ENCODE assay signal across 29 cellular contexts in the genomic region with DNA sequence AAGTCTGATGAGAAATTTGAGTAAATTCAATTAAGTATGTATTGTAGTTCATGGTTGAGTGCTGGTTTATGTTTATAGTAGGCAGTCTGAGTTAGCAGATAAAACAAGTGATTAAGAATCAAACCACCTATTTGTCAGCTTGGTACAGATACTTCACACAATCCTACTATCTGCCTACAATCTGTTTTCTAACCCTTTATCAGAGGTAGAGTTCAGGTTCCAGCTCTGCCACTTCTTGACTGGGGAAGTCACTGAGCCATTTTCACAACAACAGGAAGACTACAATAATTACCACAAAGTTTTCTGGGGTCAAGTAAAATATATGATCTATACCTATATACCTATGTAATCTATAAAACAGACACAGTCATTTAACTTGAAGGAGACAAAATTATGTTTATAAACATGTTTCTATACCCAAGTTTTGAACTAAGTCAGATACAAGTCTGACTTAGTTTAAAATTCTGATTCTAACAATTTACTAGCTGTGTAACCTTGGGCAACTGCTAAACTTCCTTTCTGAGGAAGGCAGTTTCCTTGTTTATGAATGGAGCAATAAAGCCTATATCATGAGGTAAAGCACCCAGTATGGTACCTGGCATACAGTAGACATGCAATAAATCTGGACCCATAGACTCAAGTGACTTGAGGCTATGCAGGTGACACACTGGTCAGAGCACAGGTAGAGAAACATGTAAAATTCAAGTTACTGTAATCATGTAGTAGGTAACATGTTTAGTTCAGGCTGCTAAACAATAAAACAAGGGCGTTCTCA. TPM values are rescaled to one million over a fixed set of nuclear protein-coding genes. Genes with fewer than 3 reads are reported as not detected.
DNase-seq lines count a peak whose midpoint lies in the region; ATAC-seq, FAIRE-seq and TF ChIP-seq lines count a peak whose summit lies in the region.
"Had no signal": no experiment of that assay in that cellular context is flagged by ENCODE, and none has a peak within 500 bp of the region (broad histone marks: within the 10 kb centered on the region; RNA-seq: fewer than 3 reads in every experiment).

No MANE protein-coding gene starts in this region.

- no peak overlapping the region for H3K9ac ChIP-seq in astrocyte (ENCODE audit: low read length)
- no peak overlapping the region for H3K9ac ChIP-seq in Karpas-422 (ENCODE audit: low read length)

- H3K27me3 Mint-ChIP-seq in CD4-positive, CD25-positive, alpha-beta regulatory T cell: no peaks in the 10 kb centered on the region
- H3K27me3 Mint-ChIP-seq in CD8-positive, alpha-beta memory T cell: peaks cover 0 to 2% of the 10 kb centered on the region in 2 donors
- H3K27me3 Mint-ChIP-seq in astrocyte (ENCODE audit: low read depth, unreplicated experiment): no peaks in the 10 kb centered on the region
- H3K27me3 Mint-ChIP-seq: brain had no signal

- CTCF ChIA-PET in CD8-positive, alpha-beta memory T cell (lab: Charles Lee): no interaction called here

- no peaks in the 10 kb centered on the region for H3K9me3 Mint-ChIP-seq in CD4-positive, CD25-positive, alpha-beta regulatory T cell
- no peaks in the 10 kb centered on the region for H3K9me3 Mint-ChIP-seq in CD8-positive, alpha-beta memory T cell
- H3K9me3 Mint-ChIP-seq in astrocyte (ENCODE audit: unreplicated experiment): no peaks in the 10 kb centered on the region
- H3K9me3 Mint-ChIP-seq: brain, neural crest cell had no signal

- H3K4me1 ChIP-seq in CD4-positive, CD25-positive, alpha-beta regulatory T cell (ENCODE audit: control insufficient read depth, insufficient read depth, low read length, poor library complexity, severe bottlenecking): no peaks in the 10 kb centered on the region
- H3K4me1 ChIP-seq in CD8-positive, alpha-beta memory T cell (ENCODE audit: insufficient read depth, low read length): no peaks in the 10 kb centered on the region
- H3K4me1 ChIP-seq in astrocyte (ENCODE audit: insufficient read depth, low read length) (peaks cover 9% of the 10 kb centered on the region), Karpas-422 (ENCODE audit: low read length) (peaks cover 14% of the 10 kb centered on the region)
- H3K4me1 ChIP-seq: esophagus muscularis mucosa, sigmoid colon, stomach, tibial nerve had no signal

- peak overlapping the region; percentile 23 for H3K27ac ChIP-seq in CD4-positive, CD25-positive, alpha-beta regulatory T cell (ENCODE audit: insufficient read depth, low read length, poor library complexity, severe bottlenecking)
- no peak overlapping the region for H3K27ac ChIP-seq in CD8-positive, alpha-beta memory T cell (ENCODE audit: low read depth, low read length)
- H3K27ac ChIP-seq in astrocyte (ENCODE audit: low read depth, low read length) (peak overlapping the region; percentile 48), Karpas-422 (ENCODE audit: low read length) (no peak overlapping the region)
- H3K27ac ChIP-seq: esophagus muscularis mucosa, sigmoid colon, stomach, tibial nerve had no signal

- FAIRE-seq in astrocyte (lab: Jason Lieb, UNC): no peak
- FAIRE-seq: frontal cortex, HTR-8/SVneo had no signal

- H3K4me3 Mint-ChIP-seq in CD4-positive, CD25-positive, alpha-beta regulatory T cell: no peak overlapping the region
- H3K4me3 Mint-ChIP-seq in CD8-positive, alpha-beta memory T cell: no peak overlapping the region
- no peak overlapping the region for H3K4me3 Mint-ChIP-seq in astrocyte (ENCODE audit: unreplicated experiment)
- H3K4me3 Mint-ChIP-seq: brain, neural crest cell had no signal

- H2AFZ ChIP-seq in astrocyte (ENCODE audit: low read depth, low read length) (no peak overlapping the region), Karpas-422 (ENCODE audit: low read length) (no peak overlapping the region)

- H3K36me3 Mint-ChIP-seq in CD4-positive, CD25-positive, alpha-beta regulatory T cell: peaks cover 5% of the 10 kb centered on the region
- peaks cover 0 to 3% (median 0%) of the 10 kb centered on the region in 3 donors for H3K36me3 Mint-ChIP-seq in CD8-positive, alpha-beta memory T cell
- H3K36me3 Mint-ChIP-seq in astrocyte (ENCODE audit: low read depth, unreplicated experiment): no peaks in the 10 kb centered on the region

- H3K4me2 ChIP-seq in astrocyte (ENCODE audit: low read length) (peak overlapping the region; percentile 17), Karpas-422 (ENCODE audit: low read depth, low read length, poor library complexity, severe bottlenecking) (no peak overlapping the region)

- H3K27ac Mint-ChIP-seq in CD4-positive, CD25-positive, alpha-beta regulatory T cell: peak overlapping the region in 1 of 3 donors; percentile 30
- H3K27ac Mint-ChIP-seq in CD8-positive, alpha-beta memory T cell: peak overlapping the region in 6 of 8 donors; percentile 5 to 74 (median 52)
- no peak overlapping the region for H3K27ac Mint-ChIP-seq in astrocyte (ENCODE audit: unreplicated experiment)
- H3K27ac Mint-ChIP-seq: brain had no signal

- H3K9me3 ChIP-seq in CD4-positive, CD25-positive, alpha-beta regulatory T cell (ENCODE audit: control insufficient read depth in 2 of 2, low read length in 2 of 2): no peaks in the 10 kb centered on the region
- H3K9me3 ChIP-seq in CD8-positive, alpha-beta memory T cell (ENCODE audit: low read length): no peaks in the 10 kb centered on the region
- H3K9me3 ChIP-seq in astrocyte (ENCODE audit: insufficient read depth, low read depth, low read length) (no peaks in the 10 kb centered on the region), Karpas-422 (ENCODE audit: low read length) (no peaks in the 10 kb centered on the region)
- H3K9me3 ChIP-seq: esophagus muscularis mucosa, sigmoid colon, stomach, tibial nerve had no signal

- no peaks in the 10 kb centered on the region for H4K20me1 ChIP-seq in astrocyte (ENCODE audit: insufficient read depth, low read length)
- H4K20me1 ChIP-seq in Karpas-422 (ENCODE audit: insufficient read depth, low read depth, low read length): no peaks in the 10 kb centered on the region

- ATAC-seq in CD4-positive, CD25-positive, alpha-beta regulatory T cell (ENCODE audit: low read depth in 2 of 2): peak in 1 of 2 donors; percentile 28

- H3K79me2 ChIP-seq in astrocyte (ENCODE audit: insufficient read depth, low read length) (no peaks in the 10 kb centered on the region), Karpas-422 (ENCODE audit: low read length) (no peaks in the 10 kb centered on the region)

- H3K27me3 ChIP-seq in CD4-positive, CD25-positive, alpha-beta regulatory T cell (ENCODE audit: control insufficient read depth, insufficient read depth, low read length): no peaks in the 10 kb centered on the region
- H3K27me3 ChIP-seq in CD8-positive, alpha-beta memory T cell (ENCODE audit: insufficient read depth, low read length, poor library complexity, severe bottlenecking): no peaks in the 10 kb centered on the region
- no peaks in the 10 kb centered on the region for H3K27me3 ChIP-seq in astrocyte (ENCODE audit: insufficient read depth, low read length)
- H3K27me3 ChIP-seq in Karpas-422 (ENCODE audit: low read length): no peaks in the 10 kb centered on the region
- H3K27me3 ChIP-seq: esophagus muscularis mucosa, sigmoid colon, stomach, tibial nerve had no signal

- TF ChIP-seq CTCF in astrocyte (IDR thresholded peaks at IDR 0.05; ENCODE audit: insufficient read depth, low read depth, low read length): no peak
- no peak for TF ChIP-seq CTCF in GM20000 (IDR thresholded peaks at IDR 0.05; ENCODE audit: extremely low read depth, missing control alignments)

- H3K4me3 ChIP-seq in CD4-positive, CD25-positive, alpha-beta regulatory T cell (ENCODE audit: low read depth, low read length): no peak overlapping the region
- H3K4me3 ChIP-seq in CD8-positive, alpha-beta memory T cell (ENCODE audit: low read length): no peak overlapping the region
- no peak overlapping the region for H3K4me3 ChIP-seq in astrocyte (ENCODE audit: insufficient read depth, low read depth, low read length)
- H3K4me3 ChIP-seq in Karpas-422 (ENCODE audit: low read length): no peak overlapping the region
- H3K4me3 ChIP-seq: esophagus muscularis mucosa, sigmoid colon, stomach, tibial nerve had no signal

- DNase-seq in CD4-positive, CD25-positive, alpha-beta regulatory T cell: no peak
- DNase-seq in CD8-positive, alpha-beta memory T cell: no peak
- no peak for DNase-seq in astrocyte (ENCODE audit: low read depth)
- DNase-seq in lung microvascular endothelial cell (ENCODE audit: low read depth in 2 of 2): peak; percentile 19 to 47
- no peak for DNase-seq in germinal center (ENCODE audit: low spot score)
- DNase-seq in Karpas-422: no peak
- DNase-seq in GM20000 (ENCODE audit: low spot score): no peak
- DNase-seq: activated effector memory CD4-positive, alpha-beta T cell treated with anti-CD3 and anti-CD28 coated beads, Interleukin-2, amount 50 U/mL, for 16 hours; activated T-cell treated with anti-CD3 and anti-CD28 coated beads for 4 hours; DMS53; effector memory CD4-positive, alpha-beta T cell; GDM1; islet precursor cell; KBM-7; MV-4-11; NCI-H187; NCI-H2171 treated with DMSO at 0.1 percent for 48 hours; NCI-H526; posterior cingulate gyrus; RPMI8226; sigmoid colon; stomach; T1000 had no signal

- H3K36me3 ChIP-seq in CD4-positive, CD25-positive, alpha-beta regulatory T cell (ENCODE audit: control insufficient read depth, insufficient read depth, low read length): no peaks in the 10 kb centered on the region
- no peaks in the 10 kb centered on the region for H3K36me3 ChIP-seq in CD8-positive, alpha-beta memory T cell (ENCODE audit: insufficient read depth, low read length)
- H3K36me3 ChIP-seq in astrocyte (ENCODE audit: insufficient read depth, low read length) (peaks cover 19% of the 10 kb centered on the region), Karpas-422 (ENCODE audit: insufficient read depth, low read length) (peaks cover 68% of the 10 kb centered on the region)
- H3K36me3 ChIP-seq: esophagus muscularis mucosa, sigmoid colon, stomach, tibial nerve had no signal

- peaks cover 7 to 21% (median 12%) of the 10 kb centered on the region in 4 donors for H3K4me1 Mint-ChIP-seq in CD4-positive, CD25-positive, alpha-beta regulatory T cell
- H3K4me1 Mint-ChIP-seq in CD8-positive, alpha-beta memory T cell: peaks cover 7 to 26% (median 8%) of the 10 kb centered on the region in 3 donors
- H3K4me1 Mint-ChIP-seq in astrocyte (ENCODE audit: low read depth, unreplicated experiment): peaks cover 5% of the 10 kb centered on the region
- H3K4me1 Mint-ChIP-seq: brain, neural crest cell had no signal

- POLR2A ChIA-PET in CD8-positive, alpha-beta memory T cell (lab: Charles Lee): no interaction called here

- no peaks in the 10 kb centered on the region for H3K9me2 ChIP-seq in Karpas-422 (replicated peaks; ENCODE audit: insufficient read depth, low read length)

RNA-seq across cellular contexts. Expression of a gene that starts 37.2 kb away (rescaled TPM):
- total RNA-seq in CD4-positive, CD25-positive, alpha-beta regulatory T cell: 14.7 TPM
- polyA plus RNA-seq in CD4-positive, CD25-positive, alpha-beta regulatory T cell: 10 to 100 TPM; 34.9 to 44.6 (median 39.4) TPM
- 10 to 100 TPM; 10.9 to 11.4 TPM for total RNA-seq in CD8-positive, alpha-beta memory T cell
- 29.2 TPM for polyA plus RNA-seq in CD8-positive, alpha-beta memory T cell
- total RNA-seq in astrocyte (31.0 TPM in 2 replicates), lung microvascular endothelial cell (18.1 TPM in 2 replicates)
- total RNA-seq in Karpas-422 (2014; rRNA removed; shearing (Covaris generic); ENCODE audit: low replicate concordance): 31.2 and 42.2 TPM in 2 replicates

Comparison
In these comparisons a context has a peak if more than half of its experiments do, and no peak if none do; other contexts are left out.
1. DNase-seq: peak in lung microvascular endothelial cell (2 of 2); none in CD4-positive, CD25-positive, alpha-beta regulatory T cell (0 of 3), CD8-positive, alpha-beta memory T cell (0 of 5), astrocyte (single experiment), germinal center (single experiment), Karpas-422 (single experiment) and GM20000 (single experiment).
2. H3K27ac ChIP-seq: peak in CD4-positive, CD25-positive, alpha-beta regulatory T cell (single experiment) and astrocyte (single experiment); none in CD8-positive, alpha-beta memory T cell (single experiment) and Karpas-422 (single experiment).